In the genomic region with DNA sequence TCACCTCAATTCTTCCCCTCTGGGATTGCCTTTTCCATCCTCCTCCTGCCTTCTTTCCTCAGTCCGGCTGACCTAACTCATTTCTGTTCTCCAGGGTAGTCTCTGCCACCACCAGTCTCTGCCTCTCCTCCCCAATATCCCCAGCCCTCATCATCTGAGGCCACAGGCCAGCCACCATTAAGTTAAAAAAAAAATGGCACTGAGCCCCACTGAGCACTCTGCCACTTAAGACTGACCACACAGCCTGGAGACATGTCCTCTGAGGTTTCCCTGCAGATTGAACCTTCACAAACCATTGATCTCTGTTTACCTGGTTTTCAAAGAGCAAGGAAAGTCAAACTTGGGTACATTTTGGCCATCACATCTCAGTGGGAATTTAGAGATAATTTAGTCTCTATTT, we compare ENCODE assay signal across 1 cellular context.
TF ChIP-seq lines count a peak whose summit lies in the region.

No MANE protein-coding gene starts in this region.

TF ChIP-seq in WTC11, 78 proteins besides CTCF, POLR2A, EP300 and RAD21 (continued from another document):
- TF ChIP-seq, protein P1, sequence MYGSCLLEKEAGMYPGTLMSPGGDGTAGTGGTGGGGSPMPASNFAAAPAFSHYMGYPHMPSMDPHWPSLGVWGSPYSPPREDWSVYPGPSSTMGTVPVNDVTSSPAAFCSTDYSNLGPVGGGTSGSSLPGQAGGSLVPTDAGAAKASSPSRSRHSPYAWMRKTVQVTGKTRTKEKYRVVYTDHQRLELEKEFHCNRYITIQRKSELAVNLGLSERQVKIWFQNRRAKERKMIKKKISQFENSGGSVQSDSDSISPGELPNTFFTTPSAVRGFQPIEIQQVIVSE (CRISPR knock-in tag; IDR thresholded peaks at IDR 0.05; ENCODE audit: borderline replicate concordance), result no peak
- TF ChIP-seq PRRX2 (CRISPR knock-in tag; IDR thresholded peaks at IDR 0.05), result no peak
- no peak for TF ChIP-seq NR3C1 (CRISPR knock-in tag; conservative IDR thresholded peaks at IDR 0.05; ENCODE audit: low read depth)
- TF ChIP-seq, protein P2, sequence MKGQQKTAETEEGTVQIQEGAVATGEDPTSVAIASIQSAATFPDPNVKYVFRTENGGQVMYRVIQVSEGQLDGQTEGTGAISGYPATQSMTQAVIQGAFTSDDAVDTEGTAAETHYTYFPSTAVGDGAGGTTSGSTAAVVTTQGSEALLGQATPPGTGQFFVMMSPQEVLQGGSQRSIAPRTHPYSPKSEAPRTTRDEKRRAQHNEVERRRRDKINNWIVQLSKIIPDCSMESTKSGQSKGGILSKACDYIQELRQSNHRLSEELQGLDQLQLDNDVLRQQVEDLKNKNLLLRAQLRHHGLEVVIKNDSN (CRISPR knock-in tag; IDR thresholded peaks at IDR 0.05), result no peak
- TF ChIP-seq, protein P3, sequence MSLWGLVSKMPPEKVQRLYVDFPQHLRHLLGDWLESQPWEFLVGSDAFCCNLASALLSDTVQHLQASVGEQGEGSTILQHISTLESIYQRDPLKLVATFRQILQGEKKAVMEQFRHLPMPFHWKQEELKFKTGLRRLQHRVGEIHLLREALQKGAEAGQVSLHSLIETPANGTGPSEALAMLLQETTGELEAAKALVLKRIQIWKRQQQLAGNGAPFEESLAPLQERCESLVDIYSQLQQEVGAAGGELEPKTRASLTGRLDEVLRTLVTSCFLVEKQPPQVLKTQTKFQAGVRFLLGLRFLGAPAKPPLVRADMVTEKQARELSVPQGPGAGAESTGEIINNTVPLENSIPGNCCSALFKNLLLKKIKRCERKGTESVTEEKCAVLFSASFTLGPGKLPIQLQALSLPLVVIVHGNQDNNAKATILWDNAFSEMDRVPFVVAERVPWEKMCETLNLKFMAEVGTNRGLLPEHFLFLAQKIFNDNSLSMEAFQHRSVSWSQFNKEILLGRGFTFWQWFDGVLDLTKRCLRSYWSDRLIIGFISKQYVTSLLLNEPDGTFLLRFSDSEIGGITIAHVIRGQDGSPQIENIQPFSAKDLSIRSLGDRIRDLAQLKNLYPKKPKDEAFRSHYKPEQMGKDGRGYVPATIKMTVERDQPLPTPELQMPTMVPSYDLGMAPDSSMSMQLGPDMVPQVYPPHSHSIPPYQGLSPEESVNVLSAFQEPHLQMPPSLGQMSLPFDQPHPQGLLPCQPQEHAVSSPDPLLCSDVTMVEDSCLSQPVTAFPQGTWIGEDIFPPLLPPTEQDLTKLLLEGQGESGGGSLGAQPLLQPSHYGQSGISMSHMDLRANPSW (CRISPR knock-in tag; conservative IDR thresholded peaks at IDR 0.05; ENCODE audit: low read depth), result no peak
